ENCODE assay signal across 17 cellular contexts in genomic region chr6:34490390-34491090, GRCh38. TPM values are rescaled to one million over a fixed set of nuclear protein-coding genes. Genes with fewer than 3 reads are reported as not detected.
A peak's percentile ranks its signal among the peaks of the same experiment; 100 is the strongest.
DNase-seq lines count a peak whose midpoint lies in the region; ATAC-seq, FAIRE-seq and TF ChIP-seq lines count a peak whose summit lies in the region.
"Had no signal": no experiment of that assay in that cellular context is flagged by ENCODE, and none has a peak within 500 bp of the region (broad histone marks: within the 10 kb centered on the region; RNA-seq: fewer than 3 reads in every experiment).

No MANE protein-coding gene starts in this region.

- DNase-seq in NCI-H1417 (lab: John Stamatoyannopoulos, UW) (peak in 2 of 3 experiments; percentile 58 to 76), NCI-H1417 treated with DMSO at 0.1 percent for 48 hours (lab: John Stamatoyannopoulos, UW) (no peak), SHP77 treated with DMSO at 0.1 percent for 48 hours (lab: John Stamatoyannopoulos, UW) (peak; percentile 42), mesendoderm (peak; percentile 26), D721Med (ENCODE audit: insufficient read length, low spot score) (no peak), activated T-cell treated with anti-CD3 and anti-CD28 coated beads for 4 hours (no peak)
- DNase-seq: 8988T; activated CD8-positive, alpha-beta T cell treated with anti-CD3 and anti-CD28 coated beads, Interleukin-2, amount 10 ng/mL, durations not matched to agents 7 days and 5 days; amniotic stem cell; natural killer cell; Peyer's patch; stimulated activated CD4-positive, alpha-beta T cell treated with anti-CD3 and anti-CD28 coated beads, Interleukin-4, amount 100 ng/mL, for 1 hour; thyroid gland had no signal

- H3K4me3 ChIP-seq in mesendoderm (ENCODE audit: low read length) = no peak overlapping the region
- H3K4me3 ChIP-seq in stomach smooth muscle (ENCODE audit: low read length in 2 of 2) = peak overlapping the region; percentile 22 to 38
- H3K4me3 ChIP-seq: Peyer's patch, thyroid gland had no signal

- H3K23ac ChIP-seq in mesendoderm (ENCODE audit: low read length) = no peak overlapping the region

- no peak for TF ChIP-seq CTCF in D721Med (IDR thresholded peaks at IDR 0.05; ENCODE audit: insufficient read depth, missing control alignments)

- FAIRE-seq in D721Med (lab: Jason Lieb, UNC) = no peak
- FAIRE-seq: frontal cortex had no signal

- H3K4ac ChIP-seq in mesendoderm (ENCODE audit: low read depth, low read length) = no peak overlapping the region

- H2BK5ac ChIP-seq in mesendoderm (ENCODE audit: low read length) = no peak overlapping the region

- H2BK15ac ChIP-seq in mesendoderm (replicated peaks; ENCODE audit: low read depth) = no peak overlapping the region

- no peak overlapping the region for H2BK120ac ChIP-seq in mesendoderm (ENCODE audit: low read depth, low read length)

- H3K9me3 ChIP-seq in stomach smooth muscle (ENCODE audit: control insufficient read depth in 2 of 2, low read length in 2 of 2) = no peaks in the 10 kb centered on the region
- H3K9me3 ChIP-seq: Peyer's patch, thyroid gland had no signal

- WGBS in mesendoderm (ENCODE audit: extremely low coverage, insufficient coverage, low lambda C conversion rate) = no CpG with 5 or more reads among the region's 20 CpGs

- peak overlapping the region; percentile 72 for H3K56ac ChIP-seq in mesendoderm (ENCODE audit: low read length)

- H4K8ac ChIP-seq in mesendoderm (ENCODE audit: low read depth, low read length) = no peak overlapping the region

- no peaks in the 10 kb centered on the region for H3K36me3 ChIP-seq in mesendoderm (ENCODE audit: control insufficient read depth, insufficient read depth, low read length)
- H3K36me3 ChIP-seq in stomach smooth muscle (ENCODE audit: control insufficient read depth in 2 of 2, insufficient read depth in 2 of 2, low read length in 2 of 2) = no peaks in the 10 kb centered on the region
- H3K36me3 ChIP-seq: Peyer's patch, thyroid gland had no signal

- peak overlapping the region; percentile 25 for H3K18ac ChIP-seq in mesendoderm (ENCODE audit: low read length)

- no peak overlapping the region for H3K27ac ChIP-seq in mesendoderm (ENCODE audit: low read depth, low read length)
- H3K27ac ChIP-seq in stomach smooth muscle (ENCODE audit: low read length) = no peak overlapping the region
- H3K27ac ChIP-seq: C4-2B, Peyer's patch, thyroid gland had no signal

- no peak for ATAC-seq in HG02798 (IDR thresholded peaks at IDR 0.05; ENCODE audit: poor library complexity, unreplicated experiment)
- ATAC-seq: activated CD8-positive, alpha-beta T cell treated with anti-CD3 and anti-CD28 coated beads, Interleukin-2, amount 10 ng/mL, durations not matched to agents 7 days and 5 days; natural killer cell had no signal

- no peaks in the 10 kb centered on the region for H3K79me1 ChIP-seq in mesendoderm (ENCODE audit: low read length)

- no peaks in the 10 kb centered on the region for H3K79me2 ChIP-seq in mesendoderm (ENCODE audit: control insufficient read depth, insufficient read depth, low read length)

- H3K27me3 ChIP-seq in mesendoderm (ENCODE audit: insufficient read depth, low read length, poor library complexity) = no peaks in the 10 kb centered on the region
- H3K27me3 ChIP-seq in stomach smooth muscle (ENCODE audit: control insufficient read depth in 1 of 2, insufficient read depth in 2 of 2, low read length in 2 of 2) = no peaks in the 10 kb centered on the region
- H3K27me3 ChIP-seq: Peyer's patch, thyroid gland had no signal

- H2AK5ac ChIP-seq in mesendoderm (ENCODE audit: low read length) = no peak overlapping the region

- no peaks in the 10 kb centered on the region for H3K4me1 ChIP-seq in mesendoderm (ENCODE audit: control insufficient read depth, low read depth, low read length)
- no peaks in the 10 kb centered on the region for H3K4me1 ChIP-seq in stomach smooth muscle (ENCODE audit: control insufficient read depth, insufficient read depth, low read length)
- H3K4me1 ChIP-seq: Peyer's patch, thyroid gland had no signal

- H3K9ac ChIP-seq in mesendoderm (ENCODE audit: low read length) = no peak overlapping the region
- no peak overlapping the region for H3K9ac ChIP-seq in stomach smooth muscle (ENCODE audit: low read length in 2 of 2)

- H4K5ac ChIP-seq in mesendoderm (ENCODE audit: low read length) = no peak overlapping the region

- H3K4me2 ChIP-seq in mesendoderm (ENCODE audit: low read length) = no peak overlapping the region

RNA-seq across cellular contexts. Expression of gene PACSIN1, which starts 24.7 kb away (rescaled TPM):
- polyA plus RNA-seq in mesendoderm (2013, experiment 1 of 2) = 4.6 TPM
- 4.7 TPM for polyA plus RNA-seq in mesendoderm (2013, experiment 2 of 2)

Comparison
In these comparisons a context has a peak if more than half of its experiments do, and no peak if none do; other contexts are left out.
1. DNase-seq: peak in NCI-H1417 (2 of 3), SHP77 treated with DMSO at 0.1 percent for 48 hours (single experiment) and mesendoderm (single experiment); none in NCI-H1417 treated with DMSO at 0.1 percent for 48 hours (single experiment), D721Med (single experiment) and activated T-cell treated with anti-CD3 and anti-CD28 coated beads for 4 hours (single experiment).